ENCODE assay signal across 8 cellular contexts in genomic region chr10:61992683-61993629, GRCh38.
A peak's percentile ranks its signal among the peaks of the same experiment; 100 is the strongest.
DNase-seq lines count a peak whose midpoint lies in the region; ATAC-seq lines count a peak whose summit lies in the region.

No MANE protein-coding gene starts in this region.

- intact Hi-C loops in activated T-helper 2 cell treated with anti-CD3 and anti-CD28 coated beads, Interferon-gamma antibody, Interleukin-2, Interleukin-4, amounts not matched to agents 10 μg/mL and 5 μg/mL and 100 μg/mL, durations not matched to agents 14 hours and 24 hours and 36 hours (cut with micrococcal nuclease) = loop anchor here (1.0 to 5.0 kb wide), 7 partner anchors 28 to 252 kb away; no protein-coding TSS in a partner anchor

- H3K36me3 Mint-ChIP-seq in activated T-helper 2 cell treated with anti-CD3 and anti-CD28 coated beads, Interferon-gamma antibody, Interleukin-2, Interleukin-4, amounts not matched to agents 10 μg/mL and 5 μg/mL and 100 μg/mL, durations not matched to agents 14 hours and 24 hours and 36 hours (ENCODE audit: low read depth) = peaks cover 39% of the 10 kb centered on the region

- DNase-seq in AG20443 (ENCODE audit: low spot score) (peak; percentile 85), NCI-H748 (lab: John Stamatoyannopoulos, UW; ENCODE audit: unreplicated experiment) (peak; percentile 73), glomerular endothelial cell (ENCODE audit: extremely low read depth, low read depth, low spot score) (peak; percentile 31), NCI-H446 treated with DMSO at 0.1 percent for 48 hours (lab: John Stamatoyannopoulos, UW) (no peak)
- peak; percentile 49 for DNase-seq in activated T-helper 2 cell treated with anti-CD3 and anti-CD28 coated beads, Interferon-gamma antibody, Interleukin-2, Interleukin-4, amounts not matched to agents 10 μg/mL and 5 μg/mL and 100 μg/mL, durations not matched to agents 14 hours and 24 hours and 36 hours (ENCODE audit: low spot score)
- DNase-seq in stimulated activated CD4-positive, alpha-beta T cell treated with anti-CD3 and anti-CD28 coated beads, Interleukin-12 subunit alpha, Interleukin-12 subunit beta, amount 100 ng/mL, for 4 hours = peak; percentile 30

- H3K27ac Mint-ChIP-seq in activated T-helper 2 cell treated with anti-CD3 and anti-CD28 coated beads, Interferon-gamma antibody, Interleukin-2, Interleukin-4, amounts not matched to agents 10 μg/mL and 5 μg/mL and 100 μg/mL, durations not matched to agents 14 hours and 24 hours and 36 hours = peak overlapping the region; percentile 88

- H3K9me3 Mint-ChIP-seq in activated T-helper 2 cell treated with anti-CD3 and anti-CD28 coated beads, Interferon-gamma antibody, Interleukin-2, Interleukin-4, amounts not matched to agents 10 μg/mL and 5 μg/mL and 100 μg/mL, durations not matched to agents 14 hours and 24 hours and 36 hours = no peaks in the 10 kb centered on the region

- ATAC-seq in GM21737 (IDR thresholded peaks at IDR 0.05; ENCODE audit: unreplicated experiment) (peak; percentile 40), HG02623 (IDR thresholded peaks at IDR 0.05; ENCODE audit: unreplicated experiment) (no peak)

- peaks cover 68% of the 10 kb centered on the region for H3K4me1 Mint-ChIP-seq in activated T-helper 2 cell treated with anti-CD3 and anti-CD28 coated beads, Interferon-gamma antibody, Interleukin-2, Interleukin-4, amounts not matched to agents 10 μg/mL and 5 μg/mL and 100 μg/mL, durations not matched to agents 14 hours and 24 hours and 36 hours (ENCODE audit: low read depth)

- H3K4me3 Mint-ChIP-seq in activated T-helper 2 cell treated with anti-CD3 and anti-CD28 coated beads, Interferon-gamma antibody, Interleukin-2, Interleukin-4, amounts not matched to agents 10 μg/mL and 5 μg/mL and 100 μg/mL, durations not matched to agents 14 hours and 24 hours and 36 hours (ENCODE audit: low read depth) = peak overlapping the region; percentile 73

- no peaks in the 10 kb centered on the region for H3K27me3 Mint-ChIP-seq in activated T-helper 2 cell treated with anti-CD3 and anti-CD28 coated beads, Interferon-gamma antibody, Interleukin-2, Interleukin-4, amounts not matched to agents 10 μg/mL and 5 μg/mL and 100 μg/mL, durations not matched to agents 14 hours and 24 hours and 36 hours (ENCODE audit: low read depth)
